Comparison of ENCODE assay signal across 24 cellular contexts in the genomic region with DNA sequence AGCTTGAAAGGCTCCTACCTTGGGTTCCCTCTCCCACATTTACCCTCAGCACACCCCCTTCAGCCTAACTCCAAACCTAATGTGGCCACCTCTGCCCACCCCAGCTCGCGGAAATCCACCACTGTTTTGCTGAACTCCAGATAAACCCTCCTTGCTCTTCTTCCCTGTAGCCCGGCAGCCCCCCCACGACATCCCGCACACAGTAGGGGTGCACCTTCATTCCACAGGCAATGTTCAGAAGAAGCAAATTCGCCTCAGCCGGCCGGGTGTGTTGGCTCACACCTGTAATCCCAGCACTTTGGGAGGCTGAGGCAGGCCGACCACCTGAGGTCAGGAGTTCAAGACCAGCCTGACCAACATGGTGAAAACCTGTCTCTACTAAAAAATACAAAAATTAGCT.
"Had no signal": no experiment of that assay in that cellular context is flagged by ENCODE, and none has a peak within 500 bp of the region (broad histone marks: within the 10 kb centered on the region; RNA-seq: fewer than 3 reads in every experiment).

No MANE protein-coding gene starts in this region.

- H3K36me3 ChIP-seq: colonic mucosa, right atrium auricular region had no signal

- H3K9ac ChIP-seq: parathyroid adenoma had no signal

- H3K4me1 ChIP-seq: parathyroid adenoma had no signal

- H3K27ac Mint-ChIP-seq: activated CD4-positive, alpha-beta T cell treated with anti-CD3 and anti-CD28 coated beads for 36 hours; activated naive CD8-positive, alpha-beta T cell; stimulated activated memory B cell treated with anti-CD40 and anti-IgM and Interleukin-4, amounts not matched to agents 10 μg/mL and 1 μg/mL and 100 μg/mL, for 72 hours; stimulated activated naive CD8-positive, alpha-beta T cell treated with anti-CD3 and anti-CD28 coated beads, Interleukin-15, amount 100 ng/mL, for 72 hours had no signal

- H3K27ac ChIP-seq: colonic mucosa, parathyroid adenoma, right atrium auricular region, tibial artery had no signal

- H2AFZ ChIP-seq: parathyroid adenoma had no signal

- H3K4me1 Mint-ChIP-seq: activated CD4-positive, alpha-beta T cell treated with anti-CD3 and anti-CD28 coated beads for 36 hours had no signal

- H3K4me3 ChIP-seq: colonic mucosa, right atrium auricular region, smooth muscle cell, tibial artery had no signal

- H3K4me3 Mint-ChIP-seq: activated CD4-positive, alpha-beta T cell treated with anti-CD3 and anti-CD28 coated beads for 36 hours; activated naive CD8-positive, alpha-beta T cell; neural crest cell; stimulated activated memory B cell treated with anti-CD40 and anti-IgM and Interleukin-4, amounts not matched to agents 10 μg/mL and 1 μg/mL and 100 μg/mL, for 72 hours; stimulated activated naive CD8-positive, alpha-beta T cell treated with anti-CD3 and anti-CD28 coated beads, Interleukin-15, amount 100 ng/mL, for 72 hours had no signal

- H3K4me2 ChIP-seq: smooth muscle cell had no signal

- DNase-seq: activated CD4-positive, alpha-beta T cell treated with anti-CD3 and anti-CD28 coated beads for 36 hours; activated CD4-positive, alpha-beta T cell treated with anti-CD3 and anti-CD28 coated beads, Interleukin-2, amount 50 U/mL, for 4 hours; activated CD4-positive, CD25-positive, alpha-beta regulatory T cell; activated CD8-positive, alpha-beta memory T cell treated with anti-CD3 and anti-CD28 coated beads for 24 hours; activated effector memory CD4-positive, alpha-beta T cell treated with Interleukin-2 at 50 U/mL for 16 hours; activated naive CD4-positive, alpha-beta T cell treated with Interleukin-2 at 50 U/mL for 16 hours; anterior cingulate cortex; colonic mucosa; effector CD8-positive, alpha-beta T cell; islet precursor cell; left ventricle myocardium superior; nucleus accumbens; stimulated activated CD4-positive, alpha-beta T cell treated with anti-CD3 and anti-CD28 coated beads, Interleukin-1b, Interleukin-23, amount 100 ng/mL, for 48 hours; stimulated activated CD4-positive, alpha-beta T cell treated with anti-CD3 and anti-CD28 coated beads, Interleukin-4, amount 100 ng/mL, for 4 hours; stimulated activated CD8-positive, alpha-beta memory T cell treated with anti-CD3 and anti-CD28 coated beads, Interleukin-4, amount 100 ng/mL, for 48 hours; stimulated activated naive CD8-positive, alpha-beta T cell treated with anti-CD3 and anti-CD28 coated beads, Interleukin-15, amount 100 ng/mL, for 72 hours; substantia nigra; tibial artery had no signal

- H3K9me3 ChIP-seq: colonic mucosa, right atrium auricular region, tibial artery had no signal

- H3K27me3 ChIP-seq: colonic mucosa, right atrium auricular region, tibial artery had no signal

- ATAC-seq: activated CD4-positive, alpha-beta T cell treated with anti-CD3 and anti-CD28 coated beads for 36 hours; left ventricle myocardium superior; stimulated activated memory B cell treated with anti-CD40 and anti-IgM and Interleukin-4, amounts not matched to agents 10 μg/mL and 1 μg/mL and 100 μg/mL, for 72 hours; stimulated activated naive CD8-positive, alpha-beta T cell treated with anti-CD3 and anti-CD28 coated beads, Interleukin-15, amount 100 ng/mL, for 72 hours had no signal

- H3K36me3 Mint-ChIP-seq: activated naive CD8-positive, alpha-beta T cell; stimulated activated memory B cell treated with anti-CD40 and anti-IgM and Interleukin-4, amounts not matched to agents 10 μg/mL and 1 μg/mL and 100 μg/mL, for 72 hours had no signal

- H3K9me3 Mint-ChIP-seq: neural crest cell; stimulated activated memory B cell treated with anti-CD40 and anti-IgM and Interleukin-4, amounts not matched to agents 10 μg/mL and 1 μg/mL and 100 μg/mL, for 72 hours; stimulated activated naive CD8-positive, alpha-beta T cell treated with anti-CD3 and anti-CD28 coated beads, Interleukin-15, amount 100 ng/mL, for 72 hours had no signal
